23 cellular contexts compared by ENCODE assay signal in genomic region chr17:57817299-57817698, GRCh38.
"Had no signal": no experiment of that assay in that cellular context is flagged by ENCODE, and none has a peak within 500 bp of the region (broad histone marks: within the 10 kb centered on the region; RNA-seq: fewer than 3 reads in every experiment).

No MANE protein-coding gene starts in this region.

- H3K4me1 ChIP-seq: left ventricle myocardium inferior, prostate gland, sigmoid colon, suprapubic skin, tibial artery, upper lobe of right lung had no signal

- ATAC-seq: natural killer cell treated with Interleukin-12 subunit alpha and Interleukin-12 subunit beta and Interleukin-15 and Interleukin-18, amount 100 ng/mL, for 72 hours; right cardiac atrium; stimulated activated effector memory CD8-positive, alpha-beta T cell treated with anti-CD3 and anti-CD28 coated beads, Interleukin-12 subunit alpha, Interleukin-12 subunit beta, amount 100 ng/mL, for 72 hours; upper lobe of right lung had no signal

- H3K36me3 ChIP-seq: left ventricle myocardium inferior, ovary, prostate gland, sigmoid colon, spleen, suprapubic skin, thoracic aorta, tibial artery, upper lobe of right lung had no signal

- H3K9me3 ChIP-seq: left ventricle myocardium inferior, ovary, prostate gland, sigmoid colon, spleen, suprapubic skin, thoracic aorta, tibial artery, upper lobe of right lung had no signal

- H3K4me3 ChIP-seq: left ventricle myocardium inferior, lung, ovary, prostate gland, sigmoid colon, spleen, suprapubic skin, thoracic aorta, tibial artery, upper lobe of right lung had no signal

- H3K27me3 ChIP-seq: ovary, sigmoid colon, upper lobe of right lung had no signal

- DNase-seq: hypothalamus; immature natural killer cell; left ventricle myocardium inferior; mesendoderm; naive B cell; ovary; posterior cingulate gyrus; retina; right cardiac atrium; sigmoid colon; small intestine; spleen; stimulated activated CD4-positive, alpha-beta T cell treated with anti-CD3 and anti-CD28 coated beads, Interleukin-4, amount 100 ng/mL, for 24 hours; stimulated activated naive CD4-positive, alpha-beta T cell; tibial artery; trophoblast cell; upper lobe of right lung had no signal

- H3K27ac ChIP-seq: left ventricle myocardium inferior, ovary, prostate gland, sigmoid colon, spleen, suprapubic skin, thoracic aorta, tibial artery, upper lobe of right lung had no signal
